9 cellular contexts compared by ENCODE assay signal in the genomic region with DNA sequence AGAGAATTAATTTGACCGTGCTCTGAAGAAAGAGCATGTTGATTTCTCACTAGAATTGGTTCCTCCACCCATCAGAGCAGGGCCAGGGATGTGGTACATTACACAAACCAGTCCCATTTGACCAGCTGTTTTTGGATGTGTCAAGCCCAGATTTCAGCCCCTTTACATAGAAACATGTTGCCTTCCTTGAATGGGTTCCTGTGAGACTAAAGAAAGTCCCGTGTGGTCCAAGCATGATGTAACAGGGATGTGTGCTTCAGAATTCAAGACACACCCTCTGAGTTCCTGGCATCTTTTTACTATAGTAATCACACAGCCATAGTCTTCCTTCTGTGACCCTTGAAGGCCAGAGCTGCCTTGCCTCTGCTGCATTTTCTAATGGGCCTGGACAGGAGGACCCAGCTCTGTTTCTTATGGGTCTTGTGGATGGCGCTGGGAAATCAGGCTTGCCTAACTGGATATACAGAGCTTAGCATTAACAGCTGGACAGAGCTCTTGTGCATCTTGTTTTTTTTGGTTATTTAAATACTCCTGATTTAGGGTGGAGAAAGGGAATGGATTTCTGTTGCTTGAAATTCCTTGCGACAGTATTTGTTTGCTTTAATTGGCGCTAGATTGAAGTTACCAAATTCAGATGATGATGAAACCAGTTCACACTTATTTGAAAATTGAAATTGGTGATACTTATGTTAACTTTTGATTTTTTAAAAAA.
A peak's percentile ranks its signal among the peaks of the same experiment; 100 is the strongest.
DNase-seq lines count a peak whose midpoint lies in the region; ATAC-seq and TF ChIP-seq lines count a peak whose summit lies in the region.
"Had no signal": no experiment of that assay in that cellular context is flagged by ENCODE, and none has a peak within 500 bp of the region (broad histone marks: within the 10 kb centered on the region; RNA-seq: fewer than 3 reads in every experiment).

No MANE protein-coding gene starts in this region.

- H3K4me3 ChIP-seq in coronary artery (no peak overlapping the region), right cardiac atrium (ENCODE audit: low read length) (no peak overlapping the region), skeletal muscle cell (ENCODE audit: low read depth, low read length) (no peak overlapping the region)

- 71% methylated on average over 5 of the region's 5 CpGs for WGBS in right cardiac atrium

- H3K9me3 ChIP-seq in right cardiac atrium (ENCODE audit: control insufficient read depth, low read length) = no peaks in the 10 kb centered on the region
- H3K9me3 ChIP-seq: SK-N-SH had no signal

- intact Hi-C loops in right cardiac atrium (cut with DNase I) = loop anchor here in 1 of 4 donors (10.0 kb wide), 1 partner anchor 57 kb away; no protein-coding TSS in a partner anchor

- no peak for TF ChIP-seq CTCF in coronary artery (IDR thresholded peaks at IDR 0.05)
- TF ChIP-seq CTCF in foreskin keratinocyte (conservative IDR thresholded peaks at IDR 0.05) = no peak

- ATAC-seq in right cardiac atrium (peak; percentile 95 to 96), foreskin keratinocyte (no peak), HG03045 (IDR thresholded peaks at IDR 0.05; ENCODE audit: unreplicated experiment) (no peak), HG03108 (IDR thresholded peaks at IDR 0.05; ENCODE audit: unreplicated experiment) (no peak)

- H3K27me3 ChIP-seq in right cardiac atrium (ENCODE audit: control insufficient read depth, insufficient read depth) (no peaks in the 10 kb centered on the region), foreskin keratinocyte (no peaks in the 10 kb centered on the region)

- DNase-seq in AG08395 (ENCODE audit: low spot score) (peak; percentile 41), coronary artery (ENCODE audit: low spot score) (no peak), right cardiac atrium (peak in 2 of 3 donors; percentile 52 to 71), skeletal muscle cell (ENCODE audit: low read depth) (peak; percentile 98), foreskin keratinocyte (no peak), NCI-H2227 treated with DMSO at 0.1 percent for 48 hours (lab: John Stamatoyannopoulos, UW) (no peak)
- DNase-seq: SK-N-SH had no signal

- H3K27ac ChIP-seq in coronary artery (peak overlapping the region; percentile 39 to 56), right cardiac atrium (ENCODE audit: low read length) (peak overlapping the region; percentile 83), foreskin keratinocyte (no peak overlapping the region)

- peaks cover 3% of the 10 kb centered on the region for H3K4me1 ChIP-seq in right cardiac atrium (ENCODE audit: control insufficient read depth, insufficient read depth, low read length)
- H3K4me1 ChIP-seq in foreskin keratinocyte = no peaks in the 10 kb centered on the region

Comparison
In these comparisons a context has a peak if more than half of its experiments do, and no peak if none do; other contexts are left out.
1. DNase-seq: peak in AG08395 (single experiment), right cardiac atrium (2 of 3) and skeletal muscle cell (single experiment); none in coronary artery (single experiment), foreskin keratinocyte (0 of 2) and NCI-H2227 treated with DMSO at 0.1 percent for 48 hours (single experiment).
2. ATAC-seq: peak in right cardiac atrium (2 of 2); none in foreskin keratinocyte (single experiment), HG03045 (single experiment) and HG03108 (single experiment).